8 cellular contexts compared by ENCODE assay signal in genomic region chr6:7261030-7261841, GRCh38. TPM values are rescaled to one million over a fixed set of nuclear protein-coding genes. Genes with fewer than 3 reads are reported as not detected.
A peak's percentile ranks its signal among the peaks of the same experiment; 100 is the strongest.
DNase-seq lines count a peak whose midpoint lies in the region; ATAC-seq and TF ChIP-seq lines count a peak whose summit lies in the region.

No MANE protein-coding gene starts in this region.

- peak overlapping the region; percentile 45 for H3K9ac ChIP-seq in neural cell (ENCODE audit: low read length)

- H3K79me2 ChIP-seq in neural cell (replicated peaks; ENCODE audit: insufficient read depth, low read length) = no peaks in the 10 kb centered on the region

- H3F3A ChIP-seq in neural cell (ENCODE audit: insufficient read depth, low read length, poor library complexity, severe bottlenecking) = no peaks in the 10 kb centered on the region

- no peak for TF ChIP-seq RAD21 in neural cell (conservative IDR thresholded peaks at IDR 0.05)

- peaks cover 4% of the 10 kb centered on the region for H3K9me3 ChIP-seq in neural cell (ENCODE audit: low read length)

- H3K36me3 Mint-ChIP-seq in activated T-helper 17 cell treated with anti-CD3 and anti-CD28 coated beads, Interleukin-2, amount 50 U/mL, for 72 hours (ENCODE audit: low read depth) = no peaks in the 10 kb centered on the region

- H3K27ac ChIP-seq in foreskin keratinocyte = peak overlapping the region; percentile 82
- H3K27ac ChIP-seq in neural cell (ENCODE audit: low read length) = no peak overlapping the region
- peak overlapping the region; percentile 47 for H3K27ac ChIP-seq in temporal lobe (ENCODE audit: low read depth, low read length)

- H3K4me3 Mint-ChIP-seq in activated T-helper 17 cell treated with anti-CD3 and anti-CD28 coated beads, Interleukin-2, amount 50 U/mL, for 72 hours = peak overlapping the region; percentile 86

- H3K4me2 ChIP-seq in neural cell (ENCODE audit: low read length) = peak overlapping the region; percentile 14

- peak overlapping the region; percentile 61 for H3K4me3 ChIP-seq in neural cell (ENCODE audit: low read length)

- H2AFZ ChIP-seq in neural cell (ENCODE audit: low read depth, low read length) = peak overlapping the region; percentile 85

- no peaks in the 10 kb centered on the region for H3K4me1 ChIP-seq in foreskin keratinocyte

- peaks cover 7% of the 10 kb centered on the region for H3K27me3 Mint-ChIP-seq in activated T-helper 17 cell treated with anti-CD3 and anti-CD28 coated beads, Interleukin-2, amount 50 U/mL, for 72 hours

- H3K36me3 ChIP-seq in neural cell (ENCODE audit: insufficient read depth, low read length) = no peaks in the 10 kb centered on the region

- H3K27me3 ChIP-seq in foreskin keratinocyte = no peaks in the 10 kb centered on the region
- H3K27me3 ChIP-seq in neural cell (ENCODE audit: insufficient read depth, low read depth, low read length) = no peaks in the 10 kb centered on the region

- peak; percentile 98 for DNase-seq in AG20443 (ENCODE audit: low spot score)
- peak; percentile 97 for DNase-seq in NCI-H82 (lab: John Stamatoyannopoulos, UW)
- DNase-seq in foreskin keratinocyte = peak; percentile 73 to 86

- peak overlapping the region; percentile 57 for H3K27ac Mint-ChIP-seq in activated T-helper 17 cell treated with anti-CD3 and anti-CD28 coated beads, Interleukin-2, amount 50 U/mL, for 72 hours

- H3K9me2 ChIP-seq in neural cell (ENCODE audit: insufficient read depth, low read length) = no peaks in the 10 kb centered on the region

- H3K9me3 Mint-ChIP-seq in activated T-helper 17 cell treated with anti-CD3 and anti-CD28 coated beads, Interleukin-2, amount 50 U/mL, for 72 hours = no peaks in the 10 kb centered on the region

- ATAC-seq in GM18861 (IDR thresholded peaks at IDR 0.05; ENCODE audit: unreplicated experiment) (peak; percentile 67), HG03442 (IDR thresholded peaks at IDR 0.05; ENCODE audit: unreplicated experiment) (peak; percentile 91), foreskin keratinocyte (peak; percentile 98)
- ATAC-seq in activated T-helper 17 cell treated with anti-CD3 and anti-CD28 coated beads, Interleukin-2, amount 50 U/mL, for 72 hours (replicated peaks) = peak; percentile 98

- no peaks in the 10 kb centered on the region for H4K20me1 ChIP-seq in neural cell (ENCODE audit: insufficient read depth)

- no peak for TF ChIP-seq EP300 in neural cell (conservative IDR thresholded peaks at IDR 0.05; ENCODE audit: poor library complexity, severe bottlenecking)

- peaks cover 8% of the 10 kb centered on the region for H3K4me1 Mint-ChIP-seq in activated T-helper 17 cell treated with anti-CD3 and anti-CD28 coated beads, Interleukin-2, amount 50 U/mL, for 72 hours

- TF ChIP-seq CTCF in foreskin keratinocyte (conservative IDR thresholded peaks at IDR 0.05) = no peak
- peak; percentile 41 for TF ChIP-seq CTCF in neural cell (IDR thresholded peaks at IDR 0.05; ENCODE audit: poor library complexity, severe bottlenecking)

TF ChIP-seq in neural cell, 6 proteins besides CTCF, POLR2A, EP300 and RAD21:
- TF ChIP-seq POLR2AphosphoS5 (IDR thresholded peaks at IDR 0.05) (no peak), TAF1 (IDR thresholded peaks at IDR 0.05; ENCODE audit: low read depth) (no peak), REST (IDR thresholded peaks at IDR 0.05; ENCODE audit: borderline replicate concordance) (no peak), MXI1 (conservative IDR thresholded peaks at IDR 0.05; ENCODE audit: poor library complexity, severe bottlenecking) (no peak), SMC3 (conservative IDR thresholded peaks at IDR 0.05; ENCODE audit: poor library complexity) (no peak), EZH2 (IDR thresholded peaks at IDR 0.05; ENCODE audit: borderline replicate concordance, insufficient read depth, low read length, poor library complexity, severe bottlenecking) (no peak)
TF ChIP-seq in neural cell: peak in this region for 0.

RNA-seq across cellular contexts. Expression of gene SSR1, which starts 51.8 kb away (rescaled TPM):
- total RNA-seq in activated T-helper 17 cell treated with anti-CD3 and anti-CD28 coated beads, Interleukin-2, amount 50 U/mL, for 72 hours = 100 to 1,000 TPM; 101 to 157 TPM
- total RNA-seq in foreskin keratinocyte (126 and 142 TPM in 2 replicates), temporal lobe (42.5 TPM)
- polyA plus RNA-seq in foreskin keratinocyte (57.1 and 62.9 TPM in 2 replicates), neural cell (40.0 and 53.0 TPM in 2 replicates)
- polyA minus RNA-seq in neural cell = 49.9 and 59.4 TPM in 2 replicates
